ENCODE assay signal across 8 cellular contexts in the genomic region with DNA sequence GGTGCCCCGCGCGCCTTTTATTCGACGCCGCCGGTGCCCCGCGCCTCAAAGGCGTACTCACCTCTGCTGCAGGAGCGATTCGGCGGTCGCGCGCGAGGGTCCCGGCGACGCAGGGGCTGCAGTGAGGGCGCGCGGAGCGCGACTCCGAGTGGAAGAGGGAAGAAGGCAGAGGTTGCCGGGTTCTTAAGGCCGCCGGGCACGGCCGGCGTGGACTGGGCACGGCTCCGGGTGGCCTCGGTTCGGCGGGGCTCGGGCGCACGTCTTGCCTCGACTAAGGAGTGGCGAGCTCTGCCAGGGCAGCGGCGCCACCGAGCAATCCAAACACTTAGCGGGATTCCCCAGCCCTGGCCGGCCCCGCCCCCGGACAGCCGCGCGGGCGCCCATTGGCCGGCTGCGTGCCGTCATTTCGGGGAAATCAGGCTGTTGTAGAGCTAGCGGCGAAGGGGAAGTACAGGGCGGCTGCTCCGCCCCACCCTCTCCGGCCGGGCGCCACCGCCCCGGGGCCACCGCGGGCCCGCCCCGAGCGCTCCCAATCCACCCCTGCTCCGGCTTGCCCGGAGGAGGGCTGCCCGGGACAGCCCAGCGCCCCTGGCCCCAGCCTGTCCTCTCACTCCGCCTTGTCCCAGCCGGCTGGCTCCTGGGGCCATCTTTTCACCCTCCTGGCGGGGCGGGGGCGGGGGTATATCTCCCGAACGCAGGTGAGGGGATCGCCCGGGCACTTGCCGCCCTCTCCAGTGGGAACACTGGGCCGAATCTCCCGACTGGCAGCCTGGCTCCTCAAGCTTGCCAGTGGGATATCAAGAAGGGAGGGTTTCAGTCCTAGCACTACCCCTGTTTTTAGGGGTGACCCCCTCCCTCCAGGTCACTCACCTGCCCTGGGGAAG. TPM values are rescaled to one million over a fixed set of nuclear protein-coding genes. Genes with fewer than 3 reads are reported as not detected.
A peak's percentile ranks its signal among the peaks of the same experiment; 100 is the strongest.
DNase-seq lines count a peak whose midpoint lies in the region; ATAC-seq and TF ChIP-seq lines count a peak whose summit lies in the region.

Gene IRF1, minus strand, starts transcription at position 290 of the 884 bp plus-strand sequence. CDS start 1,295 bp downstream, outside the sequence.

- H3K4me3 ChIP-seq in coronary artery = peak within 1 kb of the TSS; percentile 77

- H3K4me3 Mint-ChIP-seq in activated CD4-positive, alpha-beta T cell treated with anti-CD3 and anti-CD28 coated beads, Interleukin-2, amount 10 ng/mL, durations not matched to agents 24 days and 14 days = peak within 1 kb of the TSS; percentile 99

- H3K4me1 Mint-ChIP-seq in activated CD4-positive, alpha-beta T cell treated with anti-CD3 and anti-CD28 coated beads, Interleukin-2, amount 10 ng/mL, durations not matched to agents 24 days and 14 days = peaks cover 70% of the 10 kb centered on the region

- DNase-seq in C1 segment of cervical spinal cord (lab: John Stamatoyannopoulos, UW) (peak; percentile 49 to 98 (median 94)), NCI-H526 treated with DMSO at 0.1 percent for 48 hours (lab: John Stamatoyannopoulos, UW) (peak; percentile 78), coronary artery (ENCODE audit: low spot score) (peak; percentile 99), left kidney (ENCODE audit: low read depth, low spot score) (peak; percentile 98)
- peak; percentile 100 for DNase-seq in activated CD4-positive, alpha-beta T cell treated with anti-CD3 and anti-CD28 coated beads, Interleukin-2, amount 10 ng/mL, durations not matched to agents 24 days and 14 days
- peak; percentile 98 for DNase-seq in stimulated activated CD4-positive, alpha-beta T cell treated with anti-CD3 and anti-CD28 coated beads, Interleukin-2, amount 100 ng/mL, for 4 hours (ENCODE audit: low read depth)

- no peaks in the 10 kb centered on the region for H3K9me3 Mint-ChIP-seq in activated CD4-positive, alpha-beta T cell treated with anti-CD3 and anti-CD28 coated beads, Interleukin-2, amount 10 ng/mL, durations not matched to agents 24 days and 14 days

- H3K36me3 Mint-ChIP-seq in activated CD4-positive, alpha-beta T cell treated with anti-CD3 and anti-CD28 coated beads, Interleukin-2, amount 10 ng/mL, durations not matched to agents 24 days and 14 days (ENCODE audit: low read depth) = peaks cover 43% of the 10 kb centered on the region

- TF ChIP-seq CTCF in coronary artery (IDR thresholded peaks at IDR 0.05) = no peak

- intact Hi-C loops in activated CD4-positive, alpha-beta T cell treated with anti-CD3 and anti-CD28 coated beads, Interleukin-2, amount 10 ng/mL, durations not matched to agents 24 days and 14 days (cut with micrococcal nuclease) = loop anchor here (1.0 to 10.0 kb wide), 6 partner anchors 24 to 376 kb away; no protein-coding TSS in a partner anchor

- peak; percentile 81 for ATAC-seq in GM19324 (IDR thresholded peaks at IDR 0.05; ENCODE audit: low FRiP score, unreplicated experiment)
- ATAC-seq in HG03460 (IDR thresholded peaks at IDR 0.05; ENCODE audit: unreplicated experiment) = peak; percentile 76

- H3K27me3 Mint-ChIP-seq in activated CD4-positive, alpha-beta T cell treated with anti-CD3 and anti-CD28 coated beads, Interleukin-2, amount 10 ng/mL, durations not matched to agents 24 days and 14 days = no peaks in the 10 kb centered on the region

- peak within 1 kb of the TSS; percentile 91 to 99 for H3K27ac ChIP-seq in coronary artery

- peak within 1 kb of the TSS; percentile 94 for H3K27ac Mint-ChIP-seq in activated CD4-positive, alpha-beta T cell treated with anti-CD3 and anti-CD28 coated beads, Interleukin-2, amount 10 ng/mL, durations not matched to agents 24 days and 14 days

RNA-seq across cellular contexts. Expression of gene IRF1, which starts in this region (rescaled TPM):
- total RNA-seq in activated CD4-positive, alpha-beta T cell treated with anti-CD3 and anti-CD28 coated beads, Interleukin-2, amount 10 ng/mL, durations not matched to agents 24 days and 14 days = 167 and 181 TPM in 2 replicates

Comparison
In these comparisons a context has a peak if more than half of its experiments do, and no peak if none do; other contexts are left out.
1. Peak in every context shown above with its lines: DNase-seq, ATAC-seq, H3K4me3 ChIP-seq and H3K27ac ChIP-seq.